In the genomic region with DNA sequence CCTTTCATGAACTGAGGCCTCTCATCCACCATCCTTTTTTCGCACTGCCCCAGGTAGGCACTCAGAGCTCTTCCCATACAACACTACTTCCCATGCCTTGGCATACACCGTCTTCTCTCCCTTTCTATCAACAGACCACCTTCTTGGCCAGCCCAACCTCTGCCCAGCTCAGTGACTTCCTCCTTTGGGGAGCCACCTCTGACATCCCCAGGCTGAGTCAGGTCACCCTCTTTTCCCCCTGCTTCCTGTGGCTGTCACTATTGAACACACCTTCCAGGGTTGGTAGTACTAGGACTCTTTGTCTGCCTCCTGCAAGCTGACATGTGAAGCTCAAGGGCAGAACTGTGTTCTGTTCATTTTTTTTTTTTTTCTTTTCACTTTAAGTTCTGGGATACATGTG, we compare ENCODE assay signal across 24 cellular contexts.
"Had no signal": no experiment of that assay in that cellular context is flagged by ENCODE, and none has a peak within 500 bp of the region (broad histone marks: within the 10 kb centered on the region; RNA-seq: fewer than 3 reads in every experiment).

No MANE protein-coding gene starts in this region.

- H3K4me3 ChIP-seq: colonic mucosa, esophagus muscularis mucosa, gastrocnemius medialis, heart right ventricle, left lung, lower lobe of right lung, mucosa of descending colon had no signal

- H3K36me3 ChIP-seq: colonic mucosa, esophagus muscularis mucosa, gastrocnemius medialis, heart right ventricle, left lung, lower lobe of right lung had no signal

- H3K36me3 Mint-ChIP-seq: mesothelial cell of epicardium, naive B cell had no signal

- ATAC-seq: effector memory CD8-positive, alpha-beta T cell; gastrocnemius medialis; heart right ventricle; left cardiac atrium; left lung; left ventricle myocardium superior; lower lobe of right lung; mucosa of descending colon had no signal

- H3K4me3 Mint-ChIP-seq: dendritic cell treated with granulocyte-macrophage colony-stimulating factor and Interleukin-4, amounts not matched to agents 40 ng/mL and 50 ng/mL, for 4 days; effector memory CD8-positive, alpha-beta T cell; endodermal cell; mesothelial cell of epicardium had no signal

- H3K9me3 ChIP-seq: colonic mucosa, esophagus muscularis mucosa, gastrocnemius medialis, left lung, lower lobe of right lung, mucosa of descending colon had no signal

- H3K4me1 Mint-ChIP-seq: endodermal cell, naive B cell had no signal

- H3K27ac Mint-ChIP-seq: dendritic cell treated with granulocyte-macrophage colony-stimulating factor and Interleukin-4, amounts not matched to agents 40 ng/mL and 50 ng/mL, for 4 days; effector memory CD8-positive, alpha-beta T cell; endodermal cell; mesothelial cell of epicardium; naive B cell had no signal

- H3K4me1 ChIP-seq: colonic mucosa, esophagus muscularis mucosa, gastrocnemius medialis, left lung, lower lobe of right lung had no signal

- H3K9me3 Mint-ChIP-seq: dendritic cell treated with granulocyte-macrophage colony-stimulating factor and Interleukin-4, amounts not matched to agents 40 ng/mL and 50 ng/mL, for 4 days; effector memory CD8-positive, alpha-beta T cell; endodermal cell had no signal

- H3K27me3 ChIP-seq: colonic mucosa, esophagus muscularis mucosa, gastrocnemius medialis, left lung had no signal

- H3K27ac ChIP-seq: colonic mucosa, esophagus muscularis mucosa, gastrocnemius medialis, heart right ventricle, left lung, lower lobe of right lung had no signal

- DNase-seq: colonic mucosa; cortex of kidney; effector CD8-positive, alpha-beta T cell; effector memory CD8-positive, alpha-beta T cell; endodermal cell; foreskin fibroblast; foreskin melanocyte; gastrocnemius medialis; glutamatergic neuron; head of caudate nucleus; heart right ventricle; hippocampal formation; left cardiac atrium; left lung; left ventricle myocardium superior; lower lobe of right lung; mesenchymal stem cell; mucosa of descending colon; naive B cell had no signal

- FAIRE-seq: endometrium, islet of Langerhans had no signal
